Comparison of ENCODE assay signal across 25 cellular contexts in genomic region chr14:90560529-90560928, GRCh38.
"Had no signal": no experiment of that assay in that cellular context is flagged by ENCODE, and none has a peak within 500 bp of the region (broad histone marks: within the 10 kb centered on the region; RNA-seq: fewer than 3 reads in every experiment).

No MANE protein-coding gene starts in this region.

- H3K4me3 Mint-ChIP-seq: activated CD8-positive, alpha-beta memory T cell treated with anti-CD3 and anti-CD28 coated beads, Interleukin-2, amount 10 ng/mL, durations not matched to agents 7 days and 5 days; activated CD8-positive, alpha-beta T cell treated with anti-CD3 and anti-CD28 coated beads, Interleukin-2, amount 10 ng/mL, durations not matched to agents 7 days and 5 days; activated naive CD4-positive, alpha-beta T cell treated with anti-CD3 and anti-CD28 coated beads, Interleukin-2, amount 50 U/mL, for 24 hours; activated naive CD8-positive, alpha-beta T cell treated with anti-CD3 and anti-CD28 coated beads, Interleukin-2, amount 50 U/mL, for 24 hours; natural killer cell; stimulated activated memory B cell treated with anti-CD40 and anti-IgM and Interleukin-4, amounts not matched to agents 10 μg/mL and 1 μg/mL and 100 μg/mL, for 72 hours; stimulated activated naive CD8-positive, alpha-beta T cell treated with anti-CD3 and anti-CD28 coated beads, Interleukin-15, amount 100 ng/mL, for 72 hours; WTC11 had no signal

- H3K27ac ChIP-seq: heart right ventricle, lower lobe of right lung, right atrium auricular region, thyroid gland, upper lobe of right lung had no signal

- H3K4me1 Mint-ChIP-seq: activated CD8-positive, alpha-beta memory T cell treated with anti-CD3 and anti-CD28 coated beads, Interleukin-2, amount 10 ng/mL, durations not matched to agents 7 days and 5 days; activated naive CD4-positive, alpha-beta T cell treated with anti-CD3 and anti-CD28 coated beads, Interleukin-2, amount 50 U/mL, for 24 hours; activated naive CD8-positive, alpha-beta T cell treated with anti-CD3 and anti-CD28 coated beads, Interleukin-2, amount 50 U/mL, for 24 hours; natural killer cell; stimulated activated memory B cell treated with anti-CD40 and anti-IgM and Interleukin-4, amounts not matched to agents 10 μg/mL and 1 μg/mL and 100 μg/mL, for 72 hours; stimulated activated naive CD8-positive, alpha-beta T cell treated with anti-CD3 and anti-CD28 coated beads, Interleukin-15, amount 100 ng/mL, for 72 hours had no signal

- H3K27me3 Mint-ChIP-seq: activated CD8-positive, alpha-beta memory T cell treated with anti-CD3 and anti-CD28 coated beads, Interleukin-2, amount 10 ng/mL, durations not matched to agents 7 days and 5 days; activated naive CD4-positive, alpha-beta T cell treated with anti-CD3 and anti-CD28 coated beads, Interleukin-2, amount 50 U/mL, for 24 hours; activated naive CD8-positive, alpha-beta T cell treated with anti-CD3 and anti-CD28 coated beads, Interleukin-2, amount 50 U/mL, for 24 hours; stimulated activated naive CD8-positive, alpha-beta T cell treated with anti-CD3 and anti-CD28 coated beads, Interleukin-15, amount 100 ng/mL, for 72 hours had no signal

- H3K27me3 ChIP-seq: heart right ventricle, right atrium auricular region, thyroid gland, upper lobe of right lung had no signal

- DNase-seq: activated CD4-positive, alpha-beta T cell treated with anti-CD3 and anti-CD28 coated beads for 1 hour; activated CD8-positive, alpha-beta memory T cell treated with anti-CD3 and anti-CD28 coated beads, Interleukin-2, amount 10 ng/mL, durations not matched to agents 7 days and 5 days; activated CD8-positive, alpha-beta T cell treated with anti-CD3 and anti-CD28 coated beads, Interleukin-2, amount 10 ng/mL, durations not matched to agents 7 days and 5 days; activated naive CD8-positive, alpha-beta T cell treated with anti-CD3 and anti-CD28 coated beads, Interleukin-2, amount 50 U/mL, for 24 hours; activated T-cell treated with anti-CD3 and anti-CD28 coated beads, Interleukin-2, amount 50 U/mL, for 48 hours; cerebellar nuclear complex; cortex of kidney; heart right ventricle; lower lobe of right lung; mesenchymal stem cell; natural killer cell; stimulated activated CD4-positive, alpha-beta T cell treated with anti-CD3 and anti-CD28 coated beads, Interleukin-1b, Interleukin-23, amount 100 ng/mL, for 48 hours; stimulated activated CD4-positive, alpha-beta T cell treated with anti-CD3 and anti-CD28 coated beads, Interleukin-4, amount 100 ng/mL, for 4 hours; stimulated activated CD8-positive, alpha-beta memory T cell treated with anti-CD3 and anti-CD28 coated beads, Interleukin-4, amount 100 ng/mL, for 48 hours; stimulated activated naive CD8-positive, alpha-beta T cell treated with anti-CD3 and anti-CD28 coated beads, Interleukin-15, amount 100 ng/mL, for 72 hours; T-helper 2 cell; thyroid gland; upper lobe of right lung had no signal

- H3K9me3 Mint-ChIP-seq: activated naive CD4-positive, alpha-beta T cell treated with anti-CD3 and anti-CD28 coated beads, Interleukin-2, amount 50 U/mL, for 24 hours; activated naive CD8-positive, alpha-beta T cell treated with anti-CD3 and anti-CD28 coated beads, Interleukin-2, amount 50 U/mL, for 24 hours; activated T-helper 2 cell treated with anti-CD3 and anti-CD28 coated beads, Interferon-gamma antibody, Interleukin-2, Interleukin-4, amounts not matched to agents 10 μg/mL and 5 μg/mL and 100 μg/mL, durations not matched to agents 14 hours and 24 hours and 36 hours; natural killer cell; stimulated activated memory B cell treated with anti-CD40 and anti-IgM and Interleukin-4, amounts not matched to agents 10 μg/mL and 1 μg/mL and 100 μg/mL, for 72 hours; stimulated activated naive CD8-positive, alpha-beta T cell treated with anti-CD3 and anti-CD28 coated beads, Interleukin-15, amount 100 ng/mL, for 72 hours had no signal

- H3K4me3 ChIP-seq: heart right ventricle, lower lobe of right lung, right atrium auricular region, smooth muscle cell, thyroid gland, upper lobe of right lung had no signal

- H3K36me3 Mint-ChIP-seq: activated CD8-positive, alpha-beta memory T cell treated with anti-CD3 and anti-CD28 coated beads, Interleukin-2, amount 10 ng/mL, durations not matched to agents 7 days and 5 days; activated naive CD4-positive, alpha-beta T cell treated with anti-CD3 and anti-CD28 coated beads, Interleukin-2, amount 50 U/mL, for 24 hours; natural killer cell; stimulated activated memory B cell treated with anti-CD40 and anti-IgM and Interleukin-4, amounts not matched to agents 10 μg/mL and 1 μg/mL and 100 μg/mL, for 72 hours; WTC11 had no signal

- ATAC-seq: activated CD8-positive, alpha-beta memory T cell treated with anti-CD3 and anti-CD28 coated beads, Interleukin-2, amount 10 ng/mL, durations not matched to agents 7 days and 5 days; activated CD8-positive, alpha-beta T cell treated with anti-CD3 and anti-CD28 coated beads, Interleukin-2, amount 10 ng/mL, durations not matched to agents 7 days and 5 days; activated naive CD8-positive, alpha-beta T cell treated with anti-CD3 and anti-CD28 coated beads, Interleukin-2, amount 50 U/mL, for 24 hours; heart right ventricle; left lobe of liver; lower lobe of right lung; natural killer cell; stimulated activated memory B cell treated with anti-CD40 and anti-IgM and Interleukin-4, amounts not matched to agents 10 μg/mL and 1 μg/mL and 100 μg/mL, for 72 hours; stimulated activated naive CD8-positive, alpha-beta T cell treated with anti-CD3 and anti-CD28 coated beads, Interleukin-15, amount 100 ng/mL, for 72 hours; upper lobe of right lung had no signal

- H3K27ac Mint-ChIP-seq: activated CD8-positive, alpha-beta memory T cell treated with anti-CD3 and anti-CD28 coated beads, Interleukin-2, amount 10 ng/mL, durations not matched to agents 7 days and 5 days; activated CD8-positive, alpha-beta T cell treated with anti-CD3 and anti-CD28 coated beads, Interleukin-2, amount 10 ng/mL, durations not matched to agents 7 days and 5 days; activated naive CD4-positive, alpha-beta T cell treated with anti-CD3 and anti-CD28 coated beads, Interleukin-2, amount 50 U/mL, for 24 hours; activated naive CD8-positive, alpha-beta T cell treated with anti-CD3 and anti-CD28 coated beads, Interleukin-2, amount 50 U/mL, for 24 hours; activated T-helper 2 cell treated with anti-CD3 and anti-CD28 coated beads, Interferon-gamma antibody, Interleukin-2, Interleukin-4, amounts not matched to agents 10 μg/mL and 5 μg/mL and 100 μg/mL, durations not matched to agents 14 hours and 24 hours and 36 hours; natural killer cell; stimulated activated memory B cell treated with anti-CD40 and anti-IgM and Interleukin-4, amounts not matched to agents 10 μg/mL and 1 μg/mL and 100 μg/mL, for 72 hours; stimulated activated naive CD8-positive, alpha-beta T cell treated with anti-CD3 and anti-CD28 coated beads, Interleukin-15, amount 100 ng/mL, for 72 hours; WTC11 had no signal
